In genomic region chr3:100261481-100261903, GRCh38 we compare ENCODE assay signal across 8 cellular contexts. TPM values are rescaled to one million over a fixed set of nuclear protein-coding genes. Genes with fewer than 3 reads are reported as not detected.
DNase-seq lines count a peak whose midpoint lies in the region; ATAC-seq and TF ChIP-seq lines count a peak whose summit lies in the region.

No MANE protein-coding gene starts in this region.

- POLR2A ChIA-PET in CD4-positive, alpha-beta T cell (lab: Charles Lee), result interaction anchor here (1.3 to 2.9 kb wide), 5 partner anchors 74 to 1739 kb away, joined by 7 to 34 read pairs (median 16); partner anchors contain the start of genes CLDND1, CMSS1, LNP1 and NIT2

- H3K79me2 ChIP-seq in MM.1S (ENCODE audit: low read length) (peaks cover 52% of the 10 kb centered on the region), neural progenitor cell (ENCODE audit: low read depth) (peaks cover 55% of the 10 kb centered on the region)

- no peak for TF ChIP-seq CTCF in CD4-positive, alpha-beta T cell (IDR thresholded peaks at IDR 0.05)
- TF ChIP-seq CTCF in MM.1S (IDR thresholded peaks at IDR 0.05; ENCODE audit: low read length) (no peak), neural progenitor cell (IDR thresholded peaks at IDR 0.05) (no peak)

- no peak for ATAC-seq in CD4-positive, alpha-beta T cell (ENCODE audit: poor library complexity)
- ATAC-seq in HG03139 (IDR thresholded peaks at IDR 0.05; ENCODE audit: unreplicated experiment), result no peak
- ATAC-seq in HG03571 (IDR thresholded peaks at IDR 0.05; ENCODE audit: unreplicated experiment), result no peak
- no peak for ATAC-seq in GM21737 (IDR thresholded peaks at IDR 0.05; ENCODE audit: unreplicated experiment)

- H3K36me3 ChIP-seq in MM.1S (replicated peaks; ENCODE audit: insufficient read depth, low read length) (no peaks in the 10 kb centered on the region), neural progenitor cell (no peaks in the 10 kb centered on the region)
- H3K36me3 ChIP-seq in effector memory CD4-positive, alpha-beta T cell (ENCODE audit: control insufficient read depth, insufficient read depth, low read length), result no peaks in the 10 kb centered on the region

- H3K27me3 ChIP-seq in CD4-positive, alpha-beta T cell (ENCODE audit: control insufficient read depth, insufficient read depth, low read length), result no peaks in the 10 kb centered on the region
- H3K27me3 ChIP-seq in MM.1S (replicated peaks; ENCODE audit: insufficient read depth, low read length), result no peaks in the 10 kb centered on the region
- H3K27me3 ChIP-seq in effector memory CD4-positive, alpha-beta T cell (replicated peaks; ENCODE audit: control insufficient read depth, insufficient read depth, low read length, poor library complexity, severe bottlenecking), result no peaks in the 10 kb centered on the region
- no peaks in the 10 kb centered on the region for H3K27me3 ChIP-seq in neural progenitor cell

- H3F3A ChIP-seq in MM.1S (ENCODE audit: insufficient read depth, low read length) (no peaks in the 10 kb centered on the region; the same call in 1 of the 2 replicates), neural progenitor cell (ENCODE audit: low read depth) (peaks cover 11% of the 10 kb centered on the region)

- H3K9me3 ChIP-seq in CD4-positive, alpha-beta T cell (ENCODE audit: control insufficient read depth, low read length), result no peaks in the 10 kb centered on the region
- H3K9me3 ChIP-seq in MM.1S (replicated peaks; ENCODE audit: insufficient read depth, low read length), result no peaks in the 10 kb centered on the region
- no peaks in the 10 kb centered on the region for H3K9me3 ChIP-seq in effector memory CD4-positive, alpha-beta T cell (ENCODE audit: control insufficient read depth, low read length)
- no peaks in the 10 kb centered on the region for H3K9me3 ChIP-seq in neural progenitor cell (ENCODE audit: low read depth)

- peak overlapping the region; percentile 78 for H3K27ac ChIP-seq in CD4-positive, alpha-beta T cell (ENCODE audit: low read depth, low read length)
- peak overlapping the region; percentile 78; the same call in 1 of the 2 replicates for H3K27ac ChIP-seq in MM.1S (ENCODE audit: low read length)
- peak overlapping the region; percentile 91 for H3K27ac ChIP-seq in effector memory CD4-positive, alpha-beta T cell (ENCODE audit: insufficient read depth, low read length, poor library complexity, severe bottlenecking)
- H3K27ac ChIP-seq in neural progenitor cell, result no peak overlapping the region

- no peak for DNase-seq in CD4-positive, alpha-beta T cell
- DNase-seq in MM.1S, result no peak
- no peak for DNase-seq in effector memory CD4-positive, alpha-beta T cell
- no peak for DNase-seq in neural progenitor cell (ENCODE audit: low spot score)
- DNase-seq in glomerular visceral epithelial cell (ENCODE audit: extremely low spot score), result no peak

- H2AFZ ChIP-seq in MM.1S (ENCODE audit: low read length) (peak overlapping the region; percentile 78), neural progenitor cell (replicated peaks) (peak overlapping the region; percentile 91)

- H3K4me2 ChIP-seq in MM.1S (ENCODE audit: low read depth, low read length) (peak overlapping the region; percentile 95), neural progenitor cell (peak overlapping the region; percentile 90)

- H3K27ac Mint-ChIP-seq in CD4-positive, alpha-beta T cell, result peak overlapping the region; percentile 94
- H3K27ac Mint-ChIP-seq in neural progenitor cell, result peak overlapping the region; percentile 36

- H3K4me3 ChIP-seq in MM.1S (ENCODE audit: low read length) (peak overlapping the region; percentile 97), neural progenitor cell (peak overlapping the region; percentile 94)
- peak overlapping the region; percentile 94 for H3K4me3 ChIP-seq in effector memory CD4-positive, alpha-beta T cell (ENCODE audit: insufficient read depth, low read depth, low read length, poor library complexity, severe bottlenecking)

- H3K4me3 Mint-ChIP-seq in CD4-positive, alpha-beta T cell, result peak overlapping the region; percentile 96
- peak overlapping the region; percentile 97 for H3K4me3 Mint-ChIP-seq in neural progenitor cell

- no peaks in the 10 kb centered on the region for H3K27me3 Mint-ChIP-seq in CD4-positive, alpha-beta T cell
- no peaks in the 10 kb centered on the region for H3K27me3 Mint-ChIP-seq in neural progenitor cell (ENCODE audit: insufficient read depth, low read depth)

- intact Hi-C loops in CD4-positive, alpha-beta T cell (cut with DNase I, micrococcal nuclease), result loop anchor here (2.0 to 10.0 kb wide), 7 partner anchors 76 to 1739 kb away; partner anchors contain the start of genes CLDND1 (in 1 of the 2), CMSS1 (in 1 of the 2), DCBLD2 (in 1 of the 2) and LNP1 (in 1 of the 2)

- CTCF ChIA-PET in CD4-positive, alpha-beta T cell (lab: Charles Lee), result no interaction called here

- H3K9ac ChIP-seq in MM.1S (ENCODE audit: low read length) (peak overlapping the region; percentile 83), neural progenitor cell (peak overlapping the region; percentile 80)

- H3K9me3 Mint-ChIP-seq in CD4-positive, alpha-beta T cell, result no peaks in the 10 kb centered on the region
- no peaks in the 10 kb centered on the region for H3K9me3 Mint-ChIP-seq in neural progenitor cell

- H3K4me1 ChIP-seq in MM.1S (ENCODE audit: low read length) (peaks cover 7% of the 10 kb centered on the region), neural progenitor cell (peaks cover 17% of the 10 kb centered on the region)
- H3K4me1 ChIP-seq in effector memory CD4-positive, alpha-beta T cell (ENCODE audit: control insufficient read depth, insufficient read depth, low read length, poor library complexity, severe bottlenecking), result peaks cover 7% of the 10 kb centered on the region

- H3K36me3 Mint-ChIP-seq in CD4-positive, alpha-beta T cell (ENCODE audit: low read depth), result peaks cover 22% of the 10 kb centered on the region
- H3K36me3 Mint-ChIP-seq in neural progenitor cell, result no peaks in the 10 kb centered on the region

- H4K20me1 ChIP-seq in MM.1S (ENCODE audit: insufficient read depth, low read length) (0 out of 2 replicates have a peak, but pooled peaks cover under 1% of the 10 kb centered on the region), neural progenitor cell (ENCODE audit: low read depth) (no peaks in the 10 kb centered on the region)

- peaks cover 64% of the 10 kb centered on the region for H3K4me1 Mint-ChIP-seq in CD4-positive, alpha-beta T cell (ENCODE audit: low read depth)
- H3K4me1 Mint-ChIP-seq in neural progenitor cell, result peaks cover 31% of the 10 kb centered on the region

- H3K9me2 ChIP-seq in MM.1S (replicated peaks; ENCODE audit: insufficient read depth, low read length), result no peaks in the 10 kb centered on the region

RNA-seq across cellular contexts. Expression of gene TBC1D23, which starts 0.7 kb away (rescaled TPM):
- 10 to 100 TPM; 31.8 to 34.8 TPM for total RNA-seq in CD4-positive, alpha-beta T cell
- total RNA-seq in neural progenitor cell (ENCODE audit: low replicate concordance), result 32.1 and 50.1 TPM in 2 replicates
